ENCODE assay signal across 1 cellular context in genomic region chr11:3194016-3194816, GRCh38.
TF ChIP-seq lines count a peak whose summit lies in the region.

No MANE protein-coding gene starts in this region.

TF ChIP-seq in GM23338, 12 proteins besides CTCF, POLR2A, EP300 and RAD21 (continued from another document):
- TF ChIP-seq ZNF462 (CRISPR knock-in tag; IDR thresholded peaks at IDR 0.05), result no peak
TF ChIP-seq in GM23338: peak in this region for 0.
